9 cellular contexts compared by ENCODE assay signal in the genomic region with DNA sequence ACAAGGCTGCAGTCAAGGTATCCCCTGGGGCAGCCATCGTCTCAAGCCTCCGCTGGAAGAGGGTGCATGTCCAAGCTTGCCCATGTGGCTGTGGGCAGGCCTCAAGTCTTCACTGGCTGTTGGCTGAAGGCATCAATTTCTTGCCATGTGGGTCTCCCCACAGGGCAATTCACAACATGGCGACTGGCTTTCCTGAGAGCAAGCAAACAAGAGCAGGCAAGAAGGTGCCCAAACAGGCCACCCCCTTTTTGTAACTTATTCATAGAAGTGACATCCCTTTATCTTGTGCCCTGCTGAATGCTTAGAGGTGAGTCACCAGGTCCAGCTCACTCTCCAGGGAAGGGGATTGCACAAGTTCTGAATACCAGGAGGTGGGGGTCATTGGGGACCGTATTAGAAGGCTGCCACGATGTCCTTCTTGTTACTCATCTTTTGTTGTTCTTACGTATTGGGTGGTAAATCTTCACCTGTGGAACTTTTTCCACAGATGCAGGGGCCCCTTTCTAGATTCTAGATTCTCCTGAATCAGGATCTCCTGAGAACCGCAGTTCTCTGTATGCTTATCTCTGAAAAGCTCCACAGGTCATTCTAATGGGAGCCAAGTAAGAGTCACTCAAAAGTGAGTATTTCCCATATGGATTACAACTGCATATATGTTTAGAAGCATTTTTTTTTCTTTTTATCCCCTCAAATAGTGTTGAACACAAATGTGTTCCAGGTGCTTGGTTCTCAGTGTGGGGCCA. TPM values are rescaled to one million over a fixed set of nuclear protein-coding genes. Genes with fewer than 3 reads are reported as not detected.
DNase-seq lines count a peak whose midpoint lies in the region; ATAC-seq and TF ChIP-seq lines count a peak whose summit lies in the region.
"Had no signal": no experiment of that assay in that cellular context is flagged by ENCODE, and none has a peak within 500 bp of the region (broad histone marks: within the 10 kb centered on the region; RNA-seq: fewer than 3 reads in every experiment).

No MANE protein-coding gene starts in this region.

- DNase-seq in HS-27A (ENCODE audit: low read depth) (peak; percentile 91), WTC11 (ENCODE audit: low spot score) (no peak), right cardiac atrium (no peak), BE2C (no peak)
- DNase-seq in activated naive CD4-positive, alpha-beta T cell (lab: John Stamatoyannopoulos, UW) = no peak
- no peak for DNase-seq in activated naive CD8-positive, alpha-beta T cell treated with anti-CD3 and anti-CD28 coated beads, Interleukin-2, amount 50 U/mL, for 24 hours
- DNase-seq: hypothalamus had no signal

- H3K36me3 ChIP-seq in stomach smooth muscle (ENCODE audit: control insufficient read depth in 2 of 2, insufficient read depth in 2 of 2, low read length in 2 of 2) (no peaks in the 10 kb centered on the region), BE2C (no peaks in the 10 kb centered on the region)

- peak overlapping the region; percentile 39 for H3K27ac ChIP-seq in right cardiac atrium (ENCODE audit: low read length)
- H3K27ac ChIP-seq in stomach smooth muscle (ENCODE audit: low read length) = peak overlapping the region; percentile 24

- no peaks in the 10 kb centered on the region for H3K9me3 ChIP-seq in right cardiac atrium (ENCODE audit: control insufficient read depth, low read length)
- no peaks in the 10 kb centered on the region for H3K9me3 ChIP-seq in stomach smooth muscle (ENCODE audit: control insufficient read depth in 2 of 2, low read length in 2 of 2)
- H3K9me3 ChIP-seq in BE2C = no peaks in the 10 kb centered on the region

- H3K4me3 ChIP-seq in right cardiac atrium (ENCODE audit: low read length) (no peak overlapping the region), stomach smooth muscle (ENCODE audit: low read length in 2 of 2) (no peak overlapping the region), BE2C (ENCODE audit: low read depth, low read length) (no peak overlapping the region)

- POLR2A ChIA-PET in WTC11 (lab: Charles Lee) = no interaction called here

- no peaks in the 10 kb centered on the region for H3K27me3 ChIP-seq in right cardiac atrium (ENCODE audit: control insufficient read depth, insufficient read depth)
- H3K27me3 ChIP-seq in stomach smooth muscle (ENCODE audit: control insufficient read depth in 1 of 2, insufficient read depth in 2 of 2, low read length in 2 of 2) = no peaks in the 10 kb centered on the region
- no peaks in the 10 kb centered on the region for H3K27me3 ChIP-seq in BE2C

- 77% methylated on average over 7 of the region's 7 CpGs for WGBS in right cardiac atrium

- H3K27me3 Mint-ChIP-seq in WTC11 (ENCODE audit: low read depth) = no peaks in the 10 kb centered on the region; the same call in 1 of the 2 replicates
- H3K27me3 Mint-ChIP-seq in activated naive CD8-positive, alpha-beta T cell treated with anti-CD3 and anti-CD28 coated beads, Interleukin-2, amount 50 U/mL, for 24 hours = peaks cover 3% of the 10 kb centered on the region

- CTCF ChIA-PET in WTC11 (lab: Charles Lee) = interaction anchor here (0.9 to 3.3 kb wide), 11 partner anchors 13 to 222 kb away, joined by 3 to 22 read pairs (median 5); no protein-coding TSS in a partner anchor

- peak overlapping the region; percentile 4; the same call in 1 of the 2 replicates for H3K27ac Mint-ChIP-seq in WTC11
- no peak overlapping the region for H3K27ac Mint-ChIP-seq in activated naive CD8-positive, alpha-beta T cell treated with anti-CD3 and anti-CD28 coated beads, Interleukin-2, amount 50 U/mL, for 24 hours
- H3K27ac Mint-ChIP-seq: stimulated activated memory B cell treated with anti-CD40 and anti-IgM and Interleukin-4, amounts not matched to agents 10 μg/mL and 1 μg/mL and 100 μg/mL, for 72 hours had no signal

- TF ChIP-seq CTCF in WTC11 (IDR thresholded peaks at IDR 0.05) (no peak), BE2C (IDR thresholded peaks at IDR 0.05; ENCODE audit: low read depth, low read length) (no peak)

- H3K9ac ChIP-seq in stomach smooth muscle (ENCODE audit: low read length in 2 of 2) = peak overlapping the region in 1 of 2 donors; percentile 3

- H3K9me3 Mint-ChIP-seq in WTC11 = peaks cover 11% of the 10 kb centered on the region
- peaks cover 5% of the 10 kb centered on the region for H3K9me3 Mint-ChIP-seq in activated naive CD8-positive, alpha-beta T cell treated with anti-CD3 and anti-CD28 coated beads, Interleukin-2, amount 50 U/mL, for 24 hours
- H3K9me3 Mint-ChIP-seq: stimulated activated memory B cell treated with anti-CD40 and anti-IgM and Interleukin-4, amounts not matched to agents 10 μg/mL and 1 μg/mL and 100 μg/mL, for 72 hours had no signal

- intact Hi-C loops in right cardiac atrium (cut with DNase I) = no loop called here

- H3K36me3 Mint-ChIP-seq in WTC11 = 0 out of 2 replicates have a peak, but pooled peaks cover 4% of the 10 kb centered on the region
- no peaks in the 10 kb centered on the region for H3K36me3 Mint-ChIP-seq in activated naive CD8-positive, alpha-beta T cell treated with anti-CD3 and anti-CD28 coated beads, Interleukin-2, amount 50 U/mL, for 24 hours (ENCODE audit: low read depth)
- H3K36me3 Mint-ChIP-seq: stimulated activated memory B cell treated with anti-CD40 and anti-IgM and Interleukin-4, amounts not matched to agents 10 μg/mL and 1 μg/mL and 100 μg/mL, for 72 hours had no signal

- H3K4me1 ChIP-seq in right cardiac atrium (ENCODE audit: control insufficient read depth, insufficient read depth, low read length) (peaks cover 8% of the 10 kb centered on the region), stomach smooth muscle (ENCODE audit: control insufficient read depth, insufficient read depth, low read length) (peaks cover 9% of the 10 kb centered on the region), BE2C (no peaks in the 10 kb centered on the region)

- H3K4me1 Mint-ChIP-seq in WTC11 = peaks cover 26% of the 10 kb centered on the region
- peaks cover 9% of the 10 kb centered on the region for H3K4me1 Mint-ChIP-seq in activated naive CD8-positive, alpha-beta T cell treated with anti-CD3 and anti-CD28 coated beads, Interleukin-2, amount 50 U/mL, for 24 hours
- H3K4me1 Mint-ChIP-seq: stimulated activated memory B cell treated with anti-CD40 and anti-IgM and Interleukin-4, amounts not matched to agents 10 μg/mL and 1 μg/mL and 100 μg/mL, for 72 hours had no signal

- H3K4me3 Mint-ChIP-seq in WTC11 = no peak overlapping the region
- no peak overlapping the region for H3K4me3 Mint-ChIP-seq in activated naive CD8-positive, alpha-beta T cell treated with anti-CD3 and anti-CD28 coated beads, Interleukin-2, amount 50 U/mL, for 24 hours
- H3K4me3 Mint-ChIP-seq: stimulated activated memory B cell treated with anti-CD40 and anti-IgM and Interleukin-4, amounts not matched to agents 10 μg/mL and 1 μg/mL and 100 μg/mL, for 72 hours had no signal

- ATAC-seq in WTC11 (no peak; the same call in 1 of the 2 replicates), right cardiac atrium (peak; percentile 59 to 69)
- no peak for ATAC-seq in activated naive CD8-positive, alpha-beta T cell treated with anti-CD3 and anti-CD28 coated beads, Interleukin-2, amount 50 U/mL, for 24 hours
- ATAC-seq: stimulated activated memory B cell treated with anti-CD40 and anti-IgM and Interleukin-4, amounts not matched to agents 10 μg/mL and 1 μg/mL and 100 μg/mL, for 72 hours had no signal

TF ChIP-seq in WTC11, 78 proteins besides CTCF, POLR2A, EP300 and RAD21:
- TF ChIP-seq GABPB1 (CRISPR knock-in tag; IDR thresholded peaks at IDR 0.05) = peak; percentile 55; the same call in 1 of the 2 replicates
- no peak for TF ChIP-seq ATF3 (CRISPR knock-in tag; conservative IDR thresholded peaks at IDR 0.05)
TF ChIP-seq in WTC11: peak in this region for 1.

RNA-seq across cellular contexts. Expression of gene MICAL2, which starts 44.2 kb away (rescaled TPM):
- total RNA-seq in WTC11 (2021) = 2.2 to 3.1 TPM (median 2.6 TPM) in 3 replicates
- total RNA-seq in right cardiac atrium = 100 to 1,000 TPM in 1 of 4 donors, 10 to 100 TPM in 3; 92.1 to 115 (median 95.1) TPM
- polyA plus RNA-seq in right cardiac atrium = 62.9 TPM
- 5.7 TPM for polyA plus RNA-seq in BE2C (2012; ENCODE audit: insufficient read depth, insufficient read length, low read depth)

RNA-seq across cellular contexts. Expression of gene DKK3, which starts 57.8 kb away (rescaled TPM):
- total RNA-seq in WTC11 (2021) (17.6 to 21.3 TPM (median 20.6 TPM) in 3 replicates), right cardiac atrium (1,000 to 10,000 TPM; 2,567 to 3,299 (median 2,969) TPM)
- polyA plus RNA-seq in right cardiac atrium = 2,307 TPM
- 28.2 TPM for polyA plus RNA-seq in BE2C (2012; ENCODE audit: insufficient read depth, insufficient read length, low read depth)

Comparison
In these comparisons a context has a peak if more than half of its experiments do, and no peak if none do; other contexts are left out.
1. ATAC-seq: peak in right cardiac atrium (2 of 2); none in WTC11 (single experiment) and activated naive CD8-positive, alpha-beta T cell treated with anti-CD3 and anti-CD28 coated beads, Interleukin-2, amount 50 U/mL, for 24 hours (single experiment).
2. RNA of gene MICAL2, which starts 44.2 kb away (total RNA-seq): 92.1 to 115 TPM in right cardiac atrium; 2.2 to 3.1 TPM in WTC11; every median in the first group is over 10 times any median in the second.
3. RNA of gene DKK3, which starts 57.8 kb away (total RNA-seq): 2,567 to 3,299 TPM in right cardiac atrium; 17.6 to 21.3 TPM in WTC11; every median in the first group is over 100 times any median in the second.